17 cellular contexts compared by ENCODE assay signal in genomic region chr12:123546281-123546680, GRCh38. TPM values are rescaled to one million over a fixed set of nuclear protein-coding genes. Genes with fewer than 3 reads are reported as not detected.
DNase-seq lines count a peak whose midpoint lies in the region; ATAC-seq, FAIRE-seq and TF ChIP-seq lines count a peak whose summit lies in the region.
"Had no signal": no experiment of that assay in that cellular context is flagged by ENCODE, and none has a peak within 500 bp of the region (broad histone marks: within the 10 kb centered on the region; RNA-seq: fewer than 3 reads in every experiment).

No MANE protein-coding gene starts in this region.

- H3K27me3 ChIP-seq in K562 (ENCODE audit: control insufficient read depth in 2 of 2, insufficient read depth in 2 of 2, low read length in 2 of 2): peaks cover 0 to 4% of the 10 kb centered on the region in 2 experiments; a peak in 1 of 5 replicates
- no peaks in the 10 kb centered on the region for H3K27me3 ChIP-seq in right cardiac atrium (ENCODE audit: control insufficient read depth, insufficient read depth)
- H3K27me3 ChIP-seq: vagina had no signal

- DNase-seq in AG10803 (ENCODE audit: low read depth) (peak; percentile 18), HPDE6-E6E7 (ENCODE audit: extremely low spot score) (peak; percentile 72), K562 (ENCODE audit: extremely low read depth in 1 of 4, low spot score in 3 of 4) (peak in 1 of 4 experiments; percentile 29), islet precursor cell (peak; percentile 83), HEK293T (ENCODE audit: extremely low spot score) (no peak), T1000 (lab: John Stamatoyannopoulos, UW) (no peak), right cardiac atrium (no peak)
- no peak for DNase-seq in stimulated activated CD4-positive, alpha-beta T cell treated with anti-CD3 and anti-CD28 coated beads, Interleukin-1b, Interleukin-23, amount 100 ng/mL, for 48 hours
- DNase-seq: activated CD8-positive, alpha-beta memory T cell treated with anti-CD3 and anti-CD28 coated beads for 24 hours; glutamatergic neuron; H7; MM.1S; NCI-H1930; SW 1271 had no signal

- CTCF ChIA-PET in K562 (lab: Yijun Ruan, JAX; ENCODE audit: low intra/inter-chr PET ratio) (no interaction called here), HEK293T (lab: Yijun Ruan, JAX) (no interaction called here)

- no peak for TF ChIP-seq RAD21 in K562 (CRISPR knock-in tag; conservative IDR thresholded peaks at IDR 0.05 in 1 of 2, IDR thresholded peaks at IDR 0.05 in 1 of 2)

- H3K27ac ChIP-seq in K562 (ENCODE audit: extremely low read depth, low read depth, low read length) (no peak overlapping the region), right cardiac atrium (ENCODE audit: low read length) (no peak overlapping the region)
- H3K27ac ChIP-seq: PC-9, vagina had no signal

- H3K4me1 ChIP-seq in K562 (replicated peaks in 1 of 2; ENCODE audit: control insufficient read depth in 2 of 2, insufficient read depth in 2 of 2, low read length in 2 of 2): peaks cover 0 to 3% of the 10 kb centered on the region in 2 experiments; a peak in 1 of 5 replicates
- H3K4me1 ChIP-seq in right cardiac atrium (ENCODE audit: control insufficient read depth, insufficient read depth, low read length): no peaks in the 10 kb centered on the region
- H3K4me1 ChIP-seq: vagina had no signal

- no peak for TF ChIP-seq POLR2A in K562 (conservative IDR thresholded peaks at IDR 0.05)

- in situ Hi-C loops in K562 (cut with MboI): no loop called here

- no peaks in the 10 kb centered on the region for H3K9me1 ChIP-seq in K562 (ENCODE audit: control insufficient read depth, insufficient read depth, low read length)

- POLR2A ChIA-PET in K562 (lab: Yijun Ruan, JAX): no interaction called here
- POLR2A ChIA-PET in HEK293T (lab: Yijun Ruan, JAX): no interaction called here

- H4K20me1 ChIP-seq in K562 (replicated peaks; ENCODE audit: control insufficient read depth, insufficient read depth, low read length): no peaks in the 10 kb centered on the region

- H3K79me2 ChIP-seq in K562 (ENCODE audit: control insufficient read depth, insufficient read depth, low read length): no peaks in the 10 kb centered on the region

- intact Hi-C loops in K562 (cut with micrococcal nuclease): no loop called here
- intact Hi-C loops in right cardiac atrium (cut with DNase I): no loop called here

- no TSS peak for BruUV-seq in K562 (replicated peaks; lab: Mats Ljungman, UMichigan)

- no peak for TF ChIP-seq CTCF in AG10803 (conservative IDR thresholded peaks at IDR 0.05; ENCODE audit: low read length)
- no peak for TF ChIP-seq CTCF in K562 (IDR thresholded peaks at IDR 0.05 in 2 of 3, conservative IDR thresholded peaks at IDR 0.05 in 1 of 3; ENCODE audit: insufficient read depth in 2 of 3, low read depth in 1 of 3, low read length in 3 of 3)

- no peaks in the 10 kb centered on the region for H3K36me3 ChIP-seq in K562 (ENCODE audit: control insufficient read depth, insufficient read depth, low read length)
- H3K36me3 ChIP-seq: vagina had no signal

- no peak overlapping the region for H3K4me2 ChIP-seq in K562 (ENCODE audit: insufficient read depth, low read length)
- H3K4me2 ChIP-seq: PC-9 had no signal

- ATAC-seq in K562: peak; percentile 67
- ATAC-seq in right cardiac atrium: no peak

- TF ChIP-seq EP300 in K562 (IDR thresholded peaks at IDR 0.05; ENCODE audit: low read length): no peak

- no peaks in the 10 kb centered on the region for H3K9me3 ChIP-seq in K562 (replicated peaks; ENCODE audit: control insufficient read depth, insufficient read depth, low read depth, low read length)
- H3K9me3 ChIP-seq in right cardiac atrium (ENCODE audit: control insufficient read depth, low read length): no peaks in the 10 kb centered on the region
- H3K9me3 ChIP-seq: vagina had no signal

- no peak overlapping the region for H3K9ac ChIP-seq in K562 (ENCODE audit: insufficient read depth in 1 of 2, low read depth in 2 of 2, low read length in 2 of 2)

- H3K4me3 ChIP-seq in AG10803 (ENCODE audit: low read length): no peak overlapping the region
- no peak overlapping the region for H3K4me3 ChIP-seq in K562
- H3K4me3 ChIP-seq in right cardiac atrium (ENCODE audit: low read length): no peak overlapping the region
- H3K4me3 ChIP-seq: PC-9, vagina had no signal

- no peak overlapping the region for H2AFZ ChIP-seq in K562 (ENCODE audit: low read depth, low read length)
- H2AFZ ChIP-seq: PC-9 had no signal

- no peak for FAIRE-seq in K562 (lab: Jason Lieb, UNC)
- FAIRE-seq: islet of Langerhans had no signal

TF ChIP-seq in K562, 482 proteins besides CTCF, POLR2A, EP300 and RAD21 (continues in another document):
- TF ChIP-seq CBX5 (IDR thresholded peaks at IDR 0.05; ENCODE audit: borderline replicate concordance, low read depth) (no peak), TCF7L2 (IDR thresholded peaks at IDR 0.05; ENCODE audit: low read depth, low read length) (no peak), SMARCE1 (IDR thresholded peaks at IDR 0.05) (no peak), ZNF146 (CRISPR knock-in tag; IDR thresholded peaks at IDR 0.05; ENCODE audit: unreplicated experiment) (no peak), MCM5 (IDR thresholded peaks at IDR 0.05; ENCODE audit: low read depth) (no peak)

TF ChIP-seq in HEK293T, 16 proteins besides CTCF, POLR2A, EP300 and RAD21:
- TF ChIP-seq ARNT (IDR thresholded peaks at IDR 0.05): no peak

RNA-seq across cellular contexts. Expression of gene RILPL1, which starts 12.8 kb away (rescaled TPM):
- 26.0 and 37.1 TPM in 2 replicates for total RNA-seq in K562 (2011; cell fraction: chromatin; rRNA removed; ENCODE audit: low replicate concordance)
- total RNA-seq in K562 (2011; cell fraction: nucleolus; rRNA removed): 16.8 and 21.4 TPM in 2 replicates
- 23.3 and 34.0 TPM in 2 replicates for total RNA-seq in K562 (2011; cell fraction: nucleoplasm; rRNA removed)
- total RNA-seq in K562 (2014; rRNA removed) (10.0 and 15.2 TPM in 2 replicates), K562 (2014; rRNA removed; fragmentation: Illumina TruSeq; extraction: Trizol) (2.2 and 3.8 TPM in 2 replicates), K562 (2015; rRNA removed; fragmentation: Illumina TruSeq; extraction: Trizol) (5.1 and 5.8 TPM in 2 replicates), K562 (2021) (10.6 and 12.1 TPM in 2 replicates), right cardiac atrium (100 to 1,000 TPM; 118 to 146 (median 133) TPM)
- polyA plus RNA-seq in K562 (2011; rRNA removed) (8.6 and 11.7 TPM in 2 replicates), K562 (2014; fragmentation: Illumina TruSeq; extraction: Trizol) (7.8 and 8.8 TPM in 2 replicates), K562 (2014; fragmentation: Nextera tagmentation; extraction: Ambion mirVana) (under 1 TPM; 0.25 to 0.36 TPM), K562 (2014; rRNA removed) (9.4 and 9.6 TPM in 2 replicates), right cardiac atrium (127 TPM)
- polyA plus RNA-seq in K562 (2011; cell fraction: cytosol; rRNA removed): 15.1 and 17.0 TPM in 2 replicates
- 16.2 and 23.6 TPM in 2 replicates for polyA plus RNA-seq in K562 (2011; cell fraction: nucleus; rRNA removed)
- polyA plus RNA-seq in K562 (2012): 8.3 and 11.4 TPM in 2 replicates
- polyA minus RNA-seq in K562 (2011; rRNA and poly(A)+ RNA removed): 6.4 and 8.2 TPM in 2 replicates
- polyA minus RNA-seq in K562 (2011; cell fraction: cytosol; rRNA and poly(A)+ RNA removed): 8.4 and 11.6 TPM in 2 replicates
- 7.7 and 9.6 TPM in 2 replicates for polyA minus RNA-seq in K562 (2011; cell fraction: nucleus; rRNA and poly(A)+ RNA removed)

RNA-seq across cellular contexts. Expression of gene TMED2, which starts 38.1 kb away (rescaled TPM):
- total RNA-seq in K562 (2011; cell fraction: chromatin; rRNA removed; ENCODE audit: low replicate concordance): 108 and 173 TPM in 2 replicates
- total RNA-seq in K562 (2011; cell fraction: nucleolus; rRNA removed): 129 and 135 TPM in 2 replicates
- 257 and 377 TPM in 2 replicates for total RNA-seq in K562 (2011; cell fraction: nucleoplasm; rRNA removed)
- 121 and 146 TPM in 2 replicates for total RNA-seq in K562 (2014; rRNA removed)
- 190 and 208 TPM in 2 replicates for total RNA-seq in K562 (2014; rRNA removed; fragmentation: Illumina TruSeq; extraction: Trizol)
- 192 and 207 TPM in 2 replicates for total RNA-seq in K562 (2015; rRNA removed; fragmentation: Illumina TruSeq; extraction: Trizol)
- total RNA-seq in K562 (2021): 191 and 217 TPM in 2 replicates
- polyA plus RNA-seq in K562 (2011; rRNA removed): 158 and 206 TPM in 2 replicates
- polyA plus RNA-seq in K562 (2011; cell fraction: cytosol; rRNA removed): 61.8 and 125 TPM in 2 replicates
- 29.3 and 49.1 TPM in 2 replicates for polyA plus RNA-seq in K562 (2011; cell fraction: nucleus; rRNA removed)
- polyA plus RNA-seq in K562 (2012): 172 and 199 TPM in 2 replicates
- 168 and 192 TPM in 2 replicates for polyA plus RNA-seq in K562 (2014; fragmentation: Illumina TruSeq; extraction: Trizol)
- polyA plus RNA-seq in K562 (2014; fragmentation: Nextera tagmentation; extraction: Ambion mirVana): 100 to 1,000 TPM; 103 to 114 TPM
- 142 and 146 TPM in 2 replicates for polyA plus RNA-seq in K562 (2014; rRNA removed)
- polyA minus RNA-seq in K562 (2011; rRNA and poly(A)+ RNA removed): 190 and 210 TPM in 2 replicates
- polyA minus RNA-seq in K562 (2011; cell fraction: cytosol; rRNA and poly(A)+ RNA removed): 77.7 and 89.5 TPM in 2 replicates
- 19.1 and 43.2 TPM in 2 replicates for polyA minus RNA-seq in K562 (2011; cell fraction: nucleus; rRNA and poly(A)+ RNA removed)
- total RNA-seq in right cardiac atrium: 100 to 1,000 TPM; 161 to 253 (median 180) TPM
- polyA plus RNA-seq in right cardiac atrium: 90.9 TPM

RNA-seq across cellular contexts. Expression of gene DDX55, which starts 55.6 kb away (rescaled TPM):
- 212 and 224 TPM in 2 replicates for total RNA-seq in K562 (2011; cell fraction: chromatin; rRNA removed; ENCODE audit: low replicate concordance)
- 110 and 115 TPM in 2 replicates for total RNA-seq in K562 (2011; cell fraction: nucleolus; rRNA removed)
- total RNA-seq in K562 (2011; cell fraction: nucleoplasm; rRNA removed): 141 and 168 TPM in 2 replicates
- total RNA-seq in K562 (2014; rRNA removed) (51.9 and 55.1 TPM in 2 replicates), K562 (2014; rRNA removed; fragmentation: Illumina TruSeq; extraction: Trizol) (59.6 and 61.6 TPM in 2 replicates), K562 (2015; rRNA removed; fragmentation: Illumina TruSeq; extraction: Trizol) (59.7 and 61.1 TPM in 2 replicates), K562 (2021) (48.6 and 50.1 TPM in 2 replicates), right cardiac atrium (1 to 10 TPM; 7.7 to 8.3 (median 8.2) TPM)
- polyA plus RNA-seq in K562 (2011; rRNA removed) (55.7 and 60.9 TPM in 2 replicates), K562 (2014; fragmentation: Illumina TruSeq; extraction: Trizol) (54.5 and 62.3 TPM in 2 replicates), K562 (2014; fragmentation: Nextera tagmentation; extraction: Ambion mirVana) (10 to 100 TPM; 10.6 to 15.1 TPM), K562 (2014; rRNA removed) (71.0 and 82.4 TPM in 2 replicates), right cardiac atrium (6.6 TPM)
- polyA plus RNA-seq in K562 (2011; cell fraction: cytosol; rRNA removed): 32.9 and 52.1 TPM in 2 replicates
- 138 and 154 TPM in 2 replicates for polyA plus RNA-seq in K562 (2011; cell fraction: nucleus; rRNA removed)
- 29.9 and 34.0 TPM in 2 replicates for polyA plus RNA-seq in K562 (2012)
- 56.9 and 67.2 TPM in 2 replicates for polyA minus RNA-seq in K562 (2011; rRNA and poly(A)+ RNA removed)
- 24.0 and 39.0 TPM in 2 replicates for polyA minus RNA-seq in K562 (2011; cell fraction: cytosol; rRNA and poly(A)+ RNA removed)
- 53.0 and 68.0 TPM in 2 replicates for polyA minus RNA-seq in K562 (2011; cell fraction: nucleus; rRNA and poly(A)+ RNA removed)

Comparison
In these comparisons a context has a peak if more than half of its experiments do, and no peak if none do; other contexts are left out.
1. DNase-seq: peak in AG10803 (single experiment), HPDE6-E6E7 (single experiment) and islet precursor cell (single experiment); none in HEK293T (single experiment), T1000 (single experiment), stimulated activated CD4-positive, alpha-beta T cell treated with anti-CD3 and anti-CD28 coated beads, Interleukin-1b, Interleukin-23, amount 100 ng/mL, for 48 hours (single experiment) and right cardiac atrium (0 of 3).
2. RNA of gene DDX55, which starts 55.6 kb away (total RNA-seq): 48.6 to 224 TPM in K562; 7.7 to 8.3 TPM in right cardiac atrium; every median in the first group is over 4 times any median in the second.